Comparison of ENCODE assay signal across 14 cellular contexts in the genomic region with DNA sequence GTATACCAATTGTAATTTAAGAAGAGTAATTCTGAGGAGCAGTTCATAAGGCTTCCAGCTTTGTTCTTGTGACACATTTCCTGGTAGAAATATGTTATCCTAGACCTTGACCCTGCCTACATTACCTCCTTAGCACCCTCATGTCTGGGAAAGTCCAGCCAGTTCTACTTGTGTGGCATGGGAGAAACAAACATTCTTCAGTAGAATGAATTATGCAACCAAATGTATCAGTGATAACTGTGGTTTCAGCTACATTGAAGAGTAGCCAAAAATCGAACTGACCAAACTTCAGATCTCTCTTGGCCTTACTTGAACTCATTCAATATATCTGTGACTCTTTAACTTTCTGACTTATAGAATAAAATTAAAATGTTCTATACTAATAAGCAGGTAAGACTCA.
A peak's percentile ranks its signal among the peaks of the same experiment; 100 is the strongest.
DNase-seq lines count a peak whose midpoint lies in the region; ATAC-seq and TF ChIP-seq lines count a peak whose summit lies in the region.
"Had no signal": no experiment of that assay in that cellular context is flagged by ENCODE, and none has a peak within 500 bp of the region (broad histone marks: within the 10 kb centered on the region; RNA-seq: fewer than 3 reads in every experiment).

No MANE protein-coding gene starts in this region.

- no peak for TF ChIP-seq CTCF in omental fat pad (IDR thresholded peaks at IDR 0.05)

- peak; percentile 48 for ATAC-seq in omental fat pad (ENCODE audit: low FRiP score)
- ATAC-seq in HG02981 (IDR thresholded peaks at IDR 0.05; ENCODE audit: unreplicated experiment): no peak
- ATAC-seq: natural killer cell treated with Interleukin-12 subunit alpha and Interleukin-12 subunit beta and Interleukin-15 and Interleukin-18, amount 100 ng/mL, for 72 hours had no signal

- DNase-seq in ELR (ENCODE audit: low read depth) (peak; percentile 36), RPMI7951 (ENCODE audit: low read depth) (peak; percentile 33), fibroblast of gingiva (ENCODE audit: low read depth) (peak; percentile 30), omental fat pad (ENCODE audit: low spot score) (no peak), NCI-H524 treated with DMSO at 0.1 percent for 48 hours (lab: John Stamatoyannopoulos, UW) (no peak), ecto neural progenitor cell (ENCODE audit: low spot score) (no peak)
- no peak for DNase-seq in stimulated activated CD4-positive, alpha-beta T cell treated with anti-CD3 and anti-CD28 coated beads, Interleukin-4, amount 100 ng/mL, for 24 hours
- DNase-seq: activated B cell treated with CpG ODN at 0.5 μM for 24 hours, amygdala, BE2C, cortex of kidney, NCI-H82 had no signal

Comparison
In these comparisons a context has a peak if more than half of its experiments do, and no peak if none do; other contexts are left out.
1. DNase-seq: peak in ELR (single experiment), RPMI7951 (single experiment) and fibroblast of gingiva (single experiment); none in omental fat pad (single experiment), NCI-H524 treated with DMSO at 0.1 percent for 48 hours (single experiment), ecto neural progenitor cell (single experiment) and stimulated activated CD4-positive, alpha-beta T cell treated with anti-CD3 and anti-CD28 coated beads, Interleukin-4, amount 100 ng/mL, for 24 hours (single experiment).